6 cellular contexts compared by ENCODE assay signal in the genomic region with DNA sequence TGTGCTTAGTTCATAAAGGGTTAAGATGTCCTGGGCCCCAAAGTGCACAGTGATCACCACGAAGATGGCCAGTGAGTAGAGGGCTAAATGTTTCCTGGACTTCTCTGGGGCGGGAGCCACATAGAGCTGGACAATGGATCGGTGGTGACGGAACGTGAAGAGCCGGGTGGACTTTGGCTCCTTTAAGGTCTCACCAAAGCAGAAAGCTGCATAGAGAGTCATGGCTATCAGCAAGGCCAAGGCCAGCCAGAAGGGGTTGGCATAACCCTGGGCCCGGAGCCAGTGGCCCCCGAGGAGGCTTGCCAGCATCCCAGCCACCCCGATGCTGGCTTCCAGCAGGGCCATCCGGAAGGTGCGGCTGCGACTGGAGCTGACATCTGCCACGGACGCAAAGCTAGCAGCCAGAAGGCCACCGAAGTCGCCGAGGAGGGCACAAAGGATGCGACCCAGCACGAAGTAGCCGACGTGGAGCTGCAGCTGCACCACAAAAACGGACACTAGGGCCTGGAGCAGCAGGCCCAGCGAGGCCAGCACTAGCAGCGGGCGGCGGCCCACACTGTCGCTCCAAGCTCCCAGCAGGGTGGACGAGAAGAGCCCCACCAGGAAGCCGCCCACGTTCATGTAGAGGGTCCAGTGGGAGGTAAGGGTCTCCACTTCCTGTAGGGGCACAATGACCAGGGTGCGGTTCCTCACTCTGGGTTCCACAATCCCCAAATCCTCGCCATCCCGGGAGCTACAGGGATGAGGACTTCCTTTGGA. TPM values are rescaled to one million over a fixed set of nuclear protein-coding genes. Genes with fewer than 3 reads are reported as not detected.
DNase-seq lines count a peak whose midpoint lies in the region; ATAC-seq, FAIRE-seq and TF ChIP-seq lines count a peak whose summit lies in the region.

No MANE protein-coding gene starts in this region.

- no peak for FAIRE-seq in kidney (lab: Jason Lieb, UNC)

- peak; percentile 4 for TF ChIP-seq CTCF in AG09309 (IDR thresholded peaks at IDR 0.05; ENCODE audit: control insufficient read depth, insufficient read depth, low read depth, low read length, missing control alignments)
- TF ChIP-seq CTCF in kidney (IDR thresholded peaks at IDR 0.05; ENCODE audit: borderline replicate concordance, extremely low read depth, insufficient read depth): no peak

- H3K9me3 ChIP-seq in SJCRH30 (replicated peaks): no peaks in the 10 kb centered on the region
- no peaks in the 10 kb centered on the region for H3K9me3 ChIP-seq in kidney (ENCODE audit: control insufficient read depth in 1 of 2, low read length in 2 of 2)

- H3K4me1 ChIP-seq in SJCRH30: peaks cover 14% of the 10 kb centered on the region
- peaks cover 0 to 11% of the 10 kb centered on the region in 2 donors for H3K4me1 ChIP-seq in kidney (ENCODE audit: control insufficient read depth in 1 of 2, insufficient read depth in 1 of 2, low read depth in 1 of 2, low read length in 2 of 2)

- no peaks in the 10 kb centered on the region for H3K27me3 ChIP-seq in SJCRH30

- H3K9ac ChIP-seq in kidney (ENCODE audit: low read length in 2 of 2): peak overlapping the region; percentile 21 to 22

- DNase-seq in AG09309 (ENCODE audit: low read depth) (no peak), SJCRH30 (no peak), kidney (no peak)
- no peak for DNase-seq in activated CD4-positive, CD25-positive, alpha-beta regulatory T cell (lab: John Stamatoyannopoulos, UW)

- H3K4me3 ChIP-seq in AG09309 (ENCODE audit: control insufficient read depth, low read depth, low read length) (peak overlapping the region; percentile 86), SJCRH30 (peak overlapping the region; percentile 83), kidney (ENCODE audit: low read length in 2 of 2) (peak overlapping the region; percentile 53 to 59)

- H3K27ac ChIP-seq in SJCRH30 (no peak overlapping the region), kidney (ENCODE audit: low read depth in 2 of 2, low read length in 2 of 2) (no peak overlapping the region)

- ATAC-seq in GM18861 (IDR thresholded peaks at IDR 0.05; ENCODE audit: unreplicated experiment) (no peak), HG02642 (IDR thresholded peaks at IDR 0.05; ENCODE audit: poor library complexity, unreplicated experiment) (no peak)

- intact Hi-C loops in kidney (cut with DNase I): no loop called here

- H3K36me3 ChIP-seq in SJCRH30 (no peaks in the 10 kb centered on the region), kidney (ENCODE audit: control insufficient read depth in 1 of 2, insufficient read depth in 2 of 2, low read length in 2 of 2) (no peaks in the 10 kb centered on the region)

RNA-seq across cellular contexts. Expression of gene SLC46A1, which starts 1.0 kb away (rescaled TPM):
- total RNA-seq in SJCRH30 (2014; rRNA removed; shearing (Covaris generic)): 10.6 and 11.0 TPM in 2 replicates
- 14.7 TPM for total RNA-seq in kidney
- polyA plus RNA-seq in kidney (ENCODE audit: insufficient read depth, low read depth, low replicate concordance): 9.7 TPM

RNA-seq across cellular contexts. Expression of gene SARM1, which starts 33.5 kb away (rescaled TPM):
- 14.9 and 16.1 TPM in 2 replicates for total RNA-seq in SJCRH30 (2014; rRNA removed; shearing (Covaris generic))
- total RNA-seq in kidney: 23.8 TPM
- polyA plus RNA-seq in kidney (ENCODE audit: insufficient read depth, low read depth, low replicate concordance): 10.4 TPM

RNA-seq across cellular contexts. Expression of gene VTN, which starts 34.9 kb away (rescaled TPM):
- 0.08 and 0.16 TPM in 2 replicates for total RNA-seq in SJCRH30 (2014; rRNA removed; shearing (Covaris generic))
- total RNA-seq in kidney: 0.98 TPM
- polyA plus RNA-seq in kidney (ENCODE audit: insufficient read depth, low read depth, low replicate concordance): 3.5 TPM

RNA-seq across cellular contexts. Expression of gene SEBOX, which starts 40.0 kb away (rescaled TPM):
- not detected in 2 replicates for total RNA-seq in SJCRH30 (2014; rRNA removed; shearing (Covaris generic))
- not detected for total RNA-seq in kidney
- polyA plus RNA-seq in kidney (ENCODE audit: insufficient read depth, low read depth, low replicate concordance): not detected

RNA-seq across cellular contexts. Expression of gene POLDIP2, which starts 47.7 kb away (rescaled TPM):
- total RNA-seq in SJCRH30 (2014; rRNA removed; shearing (Covaris generic)): 95.1 and 102 TPM in 2 replicates
- 84.9 TPM for total RNA-seq in kidney
- polyA plus RNA-seq in kidney (ENCODE audit: insufficient read depth, low read depth, low replicate concordance): 174 TPM
